In genomic region chr7:131438969-131439368, GRCh38 we compare ENCODE assay signal across 26 cellular contexts.
"Had no signal": no experiment of that assay in that cellular context is flagged by ENCODE, and none has a peak within 500 bp of the region (broad histone marks: within the 10 kb centered on the region; RNA-seq: fewer than 3 reads in every experiment).

No MANE protein-coding gene starts in this region.

- FAIRE-seq: endometrium, keratinocyte had no signal

- H3K27me3 Mint-ChIP-seq: dendritic cell treated with granulocyte-macrophage colony-stimulating factor and Interleukin-4, amounts not matched to agents 40 ng/mL and 50 ng/mL, for 4 days; effector memory CD8-positive, alpha-beta T cell; memory B cell had no signal

- H3K9me3 Mint-ChIP-seq: dendritic cell treated with granulocyte-macrophage colony-stimulating factor and Interleukin-4, amounts not matched to agents 40 ng/mL and 50 ng/mL, for 4 days; effector memory CD8-positive, alpha-beta T cell; endodermal cell had no signal

- H3K27ac ChIP-seq: colonic mucosa, epithelial cell of prostate, esophagus squamous epithelium, heart right ventricle, left ventricle myocardium inferior, lower lobe of right lung had no signal

- DNase-seq: colonic mucosa; cortex of kidney; effector CD8-positive, alpha-beta T cell; effector memory CD8-positive, alpha-beta T cell; endodermal cell; erythroblast; esophagus squamous epithelium; foreskin fibroblast; foreskin melanocyte; gastrocnemius medialis; glutamatergic neuron; head of caudate nucleus; heart right ventricle; hippocampal formation; left colon; left ventricle myocardium inferior; lower lobe of right lung; mesendoderm; midbrain had no signal

- H3K4me3 Mint-ChIP-seq: dendritic cell treated with granulocyte-macrophage colony-stimulating factor and Interleukin-4, amounts not matched to agents 40 ng/mL and 50 ng/mL, for 4 days; effector memory CD8-positive, alpha-beta T cell; endodermal cell; memory B cell had no signal

- ATAC-seq: effector memory CD8-positive, alpha-beta T cell; esophagus mucosa; gastrocnemius medialis; left colon; left lobe of liver; lower lobe of right lung had no signal

- H3K9me3 ChIP-seq: colonic mucosa, esophagus squamous epithelium, gastrocnemius medialis, left ventricle myocardium inferior, lower lobe of right lung had no signal

- H3K27me3 ChIP-seq: colonic mucosa, esophagus squamous epithelium, gastrocnemius medialis, heart right ventricle had no signal

- H3K4me1 Mint-ChIP-seq: endodermal cell, memory B cell had no signal

- H3K4me3 ChIP-seq: colonic mucosa, esophagus squamous epithelium, gastrocnemius medialis, heart right ventricle, left ventricle myocardium inferior, lower lobe of right lung had no signal

- H3K27ac Mint-ChIP-seq: dendritic cell treated with granulocyte-macrophage colony-stimulating factor and Interleukin-4, amounts not matched to agents 40 ng/mL and 50 ng/mL, for 4 days; effector memory CD8-positive, alpha-beta T cell; endodermal cell; memory B cell had no signal

- H3K4me1 ChIP-seq: colonic mucosa, esophagus squamous epithelium, lower lobe of right lung had no signal
